Comparison of ENCODE assay signal across 8 cellular contexts in the genomic region with DNA sequence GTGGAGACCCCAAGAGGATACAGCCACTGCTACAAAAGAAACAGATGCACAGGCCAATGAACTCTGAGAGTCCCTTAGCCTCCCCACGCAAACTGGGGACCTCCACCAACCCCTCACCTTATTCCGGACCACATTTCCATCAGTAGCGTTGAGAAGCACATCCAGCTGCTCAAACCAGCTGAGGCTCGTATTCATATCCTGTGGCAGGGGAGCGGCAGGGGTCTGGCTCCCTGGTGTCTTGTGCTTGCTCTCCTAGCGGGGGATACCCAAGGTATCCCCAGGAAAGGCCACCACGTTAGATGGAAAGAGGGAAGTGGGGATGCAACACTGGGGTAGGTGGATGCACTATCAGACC. TPM values are rescaled to one million over a fixed set of nuclear protein-coding genes. Genes with fewer than 3 reads are reported as not detected.
DNase-seq lines count a peak whose midpoint lies in the region; ATAC-seq and TF ChIP-seq lines count a peak whose summit lies in the region.

No MANE protein-coding gene starts in this region.

- peak overlapping the region; percentile 90 for H3K27ac Mint-ChIP-seq in CD8-positive, alpha-beta T cell
- H3K27ac Mint-ChIP-seq in H9: peak overlapping the region in 1 of 3 experiments; percentile 92; a peak in 2 of 7 replicates
- H3K27ac Mint-ChIP-seq in activated naive CD8-positive, alpha-beta T cell treated with anti-CD3 and anti-CD28 coated beads for 36 hours: peak overlapping the region; percentile 92

- H4K20me1 ChIP-seq in H9 (ENCODE audit: control insufficient read depth, insufficient read depth, insufficient read length): no peaks in the 10 kb centered on the region

- H3K4me3 Mint-ChIP-seq in CD8-positive, alpha-beta T cell: peak overlapping the region; percentile 93
- H3K4me3 Mint-ChIP-seq in H9: peak overlapping the region; percentile 92 to 96
- H3K4me3 Mint-ChIP-seq in activated naive CD8-positive, alpha-beta T cell treated with anti-CD3 and anti-CD28 coated beads for 36 hours: peak overlapping the region; percentile 85

- POLR2A ChIA-PET in CD8-positive, alpha-beta T cell (lab: Charles Lee): interaction anchor here (0.5 to 2.2 kb wide), 16 partner anchors 8 to 804 kb away, joined by 3 to 27 read pairs (median 5); a partner anchor contains a TSS

- H3K23me2 ChIP-seq in H9 (ENCODE audit: insufficient read length, low read depth, low read length, poor library complexity, severe bottlenecking): peaks cover 6% of the 10 kb centered on the region

- no peak overlapping the region for H3K18ac ChIP-seq in H9 (ENCODE audit: insufficient read length, low read depth, low read length)

- H4K8ac ChIP-seq in H9 (replicated peaks; ENCODE audit: insufficient read length, low read depth, low read length): no peak overlapping the region

- H3K36me3 ChIP-seq in CD8-positive, alpha-beta T cell (ENCODE audit: insufficient read depth, low read length): no peaks in the 10 kb centered on the region
- no peaks in the 10 kb centered on the region for H3K36me3 ChIP-seq in kidney epithelial cell (ENCODE audit: control insufficient read depth, insufficient read depth, low read length)
- no peaks in the 10 kb centered on the region for H3K36me3 ChIP-seq in thoracic aorta

- peak overlapping the region; percentile 59 for H3K4me3 ChIP-seq in CD8-positive, alpha-beta T cell (ENCODE audit: low read depth, low read length)
- H3K4me3 ChIP-seq in kidney epithelial cell (ENCODE audit: low read depth, low read length) (peak overlapping the region; percentile 46), thoracic aorta (peak overlapping the region; percentile 81)

- peaks cover 27% of the 10 kb centered on the region for H3K36me3 Mint-ChIP-seq in CD8-positive, alpha-beta T cell
- H3K36me3 Mint-ChIP-seq in H9 (ENCODE audit: insufficient read depth in 1 of 3, low read depth in 3 of 3): peaks cover 2 to 13% (median 9%) of the 10 kb centered on the region in 3 experiments; a peak in 6 of 7 replicates
- peaks cover 2% of the 10 kb centered on the region for H3K36me3 Mint-ChIP-seq in activated naive CD8-positive, alpha-beta T cell treated with anti-CD3 and anti-CD28 coated beads for 36 hours

- WGBS in H9 (ENCODE audit: extremely low coverage, insufficient read length, low lambda C conversion rate): no CpG with 5 or more reads among the region's 7 CpGs

- intact Hi-C loops in CD8-positive, alpha-beta T cell (cut with DNase I, micrococcal nuclease): no loop called here

- H2BK12ac ChIP-seq in H9 (ENCODE audit: insufficient read length, low read depth, low read length): no peak overlapping the region

- no peaks in the 10 kb centered on the region for H3K27me3 Mint-ChIP-seq in CD8-positive, alpha-beta T cell (ENCODE audit: low read depth)
- H3K27me3 Mint-ChIP-seq in H9 (ENCODE audit: low read depth): no peaks in the 10 kb centered on the region; the same call in 1 of the 2 replicates
- no peaks in the 10 kb centered on the region for H3K27me3 Mint-ChIP-seq in activated naive CD8-positive, alpha-beta T cell treated with anti-CD3 and anti-CD28 coated beads for 36 hours

- H3K23ac ChIP-seq in H9 (ENCODE audit: insufficient read length, low read depth, low read length): no peak overlapping the region

- H3K9me3 ChIP-seq in CD8-positive, alpha-beta T cell (ENCODE audit: low read length): no peaks in the 10 kb centered on the region
- H3K9me3 ChIP-seq in H9 (ENCODE audit: control insufficient read depth, low read depth, low read length) (no peaks in the 10 kb centered on the region), thoracic aorta (no peaks in the 10 kb centered on the region)

- peak overlapping the region; percentile 39 for H3K27ac ChIP-seq in CD8-positive, alpha-beta T cell (ENCODE audit: low read depth, low read length)
- H3K27ac ChIP-seq in H9 (ENCODE audit: insufficient read length, low read depth, low read length) (no peak overlapping the region), thoracic aorta (no peak overlapping the region)

- H3K27me3 ChIP-seq in CD8-positive, alpha-beta T cell (ENCODE audit: insufficient read depth, low read length): no peaks in the 10 kb centered on the region
- H3K27me3 ChIP-seq in H9 (ENCODE audit: insufficient read depth, low read length): no peaks in the 10 kb centered on the region
- H3K27me3 ChIP-seq in kidney epithelial cell (ENCODE audit: control insufficient read depth, insufficient read depth, low read length): no peaks in the 10 kb centered on the region
- no peaks in the 10 kb centered on the region for H3K27me3 ChIP-seq in thoracic aorta (replicated peaks; ENCODE audit: insufficient read depth)

- no peak for TF ChIP-seq CTCF in CD8-positive, alpha-beta T cell (IDR thresholded peaks at IDR 0.05)
- no peak for TF ChIP-seq CTCF in H9 (conservative IDR thresholded peaks at IDR 0.05)
- no peak for TF ChIP-seq CTCF in kidney epithelial cell (IDR thresholded peaks at IDR 0.05; ENCODE audit: insufficient read depth, low read length, poor library complexity, severe bottlenecking)
- no peak for TF ChIP-seq CTCF in thoracic aorta (IDR thresholded peaks at IDR 0.05)

- DNase-seq in CD8-positive, alpha-beta T cell: peak in 1 of 7 experiments; percentile 55
- DNase-seq in H9 (no peak), kidney epithelial cell (ENCODE audit: low read depth) (no peak), thoracic aorta (ENCODE audit: low spot score) (no peak), HK-2 (ENCODE audit: unreplicated experiment) (no peak), NCI-H1092 treated with DMSO at 0.1 percent for 48 hours (lab: John Stamatoyannopoulos, UW) (no peak)
- peak; percentile 19 for DNase-seq in activated naive CD8-positive, alpha-beta T cell treated with anti-CD3 and anti-CD28 coated beads for 36 hours

- no peak overlapping the region for H2BK5ac ChIP-seq in H9 (ENCODE audit: insufficient read length, low read length)

- no peak overlapping the region for H4K91ac ChIP-seq in H9 (ENCODE audit: insufficient read length, low read depth, low read length)

- H3K9me3 Mint-ChIP-seq in CD8-positive, alpha-beta T cell: no peaks in the 10 kb centered on the region
- H3K9me3 Mint-ChIP-seq in H9: peaks cover 8 to 12% of the 10 kb centered on the region in 2 experiments; a peak in 4 of 5 replicates
- no peaks in the 10 kb centered on the region for H3K9me3 Mint-ChIP-seq in activated naive CD8-positive, alpha-beta T cell treated with anti-CD3 and anti-CD28 coated beads for 36 hours

- no peak overlapping the region for H2BK20ac ChIP-seq in H9 (ENCODE audit: low read depth, low read length, poor library complexity, severe bottlenecking)

- no peak overlapping the region for H2AK5ac ChIP-seq in H9 (ENCODE audit: insufficient read length, low read length)

- H3K4me2 ChIP-seq in H9 (ENCODE audit: insufficient read depth, insufficient read length, low read length): peak overlapping the region; percentile 94

- no peaks in the 10 kb centered on the region for H3K79me1 ChIP-seq in H9 (ENCODE audit: insufficient read depth, low read depth, low read length, poor library complexity, severe bottlenecking)

- no peak overlapping the region for H3K56ac ChIP-seq in H9 (ENCODE audit: insufficient read length, low read depth, low read length)

- no peak overlapping the region for H3K14ac ChIP-seq in H9 (ENCODE audit: insufficient read depth, low read length)

- peaks cover 20% of the 10 kb centered on the region for H3K4me1 ChIP-seq in CD8-positive, alpha-beta T cell (ENCODE audit: insufficient read depth, low read length)
- H3K4me1 ChIP-seq in H9 (ENCODE audit: insufficient read depth, low read length): peaks cover 8% of the 10 kb centered on the region
- peaks cover 10 to 18% of the 10 kb centered on the region in 2 donors for H3K4me1 ChIP-seq in thoracic aorta (ENCODE audit: control insufficient read depth in 1 of 2, low read depth in 2 of 2)

- H2BK15ac ChIP-seq in H9 (ENCODE audit: low read depth, low read length): no peak overlapping the region

- CTCF ChIA-PET in CD8-positive, alpha-beta T cell (lab: Charles Lee): interaction anchor here (0.9 to 4.1 kb wide), 7 partner anchors 9 to 770 kb away, joined by 3 to 24 read pairs (median 14); a partner anchor contains a TSS

- no peak overlapping the region for H3T11ph ChIP-seq in H9 (ENCODE audit: low read length)

- H4K5ac ChIP-seq in H9 (ENCODE audit: insufficient read length, low read depth, low read length): no peak overlapping the region

- H3K4ac ChIP-seq in H9 (ENCODE audit: low read depth, low read length): no peak overlapping the region

- no peaks in the 10 kb centered on the region for H3K79me2 ChIP-seq in H9 (ENCODE audit: insufficient read depth, low read length)

- H2AFZ ChIP-seq in H9 (ENCODE audit: low read length): peak overlapping the region; percentile 7

- no peak overlapping the region for H2BK120ac ChIP-seq in H9 (ENCODE audit: low read depth, low read length, poor library complexity, severe bottlenecking)

- peaks cover 37% of the 10 kb centered on the region for H3K4me1 Mint-ChIP-seq in CD8-positive, alpha-beta T cell (ENCODE audit: low read depth)
- H3K4me1 Mint-ChIP-seq in H9: peaks cover 20 to 28% of the 10 kb centered on the region in 2 experiments
- H3K4me1 Mint-ChIP-seq in activated naive CD8-positive, alpha-beta T cell treated with anti-CD3 and anti-CD28 coated beads for 36 hours: peaks cover 23% of the 10 kb centered on the region

- ATAC-seq in CD8-positive, alpha-beta T cell: no peak
- no peak for ATAC-seq in thoracic aorta (ENCODE audit: insufficient number of reproducible peaks, low FRiP score, low read depth)
- ATAC-seq in GM21529 (IDR thresholded peaks at IDR 0.05; ENCODE audit: unreplicated experiment): no peak

- H3K9ac ChIP-seq in H9 (ENCODE audit: extremely low read depth, insufficient read length, low read length): peak overlapping the region; percentile 54

RNA-seq across cellular contexts. Expression of a gene that starts 0.5 kb away (rescaled TPM):
- 1 to 10 TPM; 3.9 to 4.7 TPM for total RNA-seq in CD8-positive, alpha-beta T cell
- total RNA-seq in H9 (2021) (1.4 and 2.4 TPM in 2 replicates), kidney epithelial cell (3.4 and 3.8 TPM in 2 replicates), thoracic aorta (1 to 10 TPM; 1.3 to 1.9 TPM)
- 1 to 10 TPM; 5.2 to 5.5 TPM for total RNA-seq in activated naive CD8-positive, alpha-beta T cell treated with anti-CD3 and anti-CD28 coated beads for 36 hours

RNA-seq across cellular contexts. Expression of a gene that starts 0.7 kb away (rescaled TPM):
- total RNA-seq in CD8-positive, alpha-beta T cell: under 1 TPM; 0.14 to 0.30 TPM
- total RNA-seq in H9 (2021) (11.9 and 12.8 TPM in 2 replicates), kidney epithelial cell (7.6 and 8.2 TPM in 2 replicates), thoracic aorta (1 to 10 TPM; 1.4 to 1.5 TPM)
- total RNA-seq in activated naive CD8-positive, alpha-beta T cell treated with anti-CD3 and anti-CD28 coated beads for 36 hours: 10 to 100 TPM; 10.3 to 10.5 TPM

RNA-seq across cellular contexts. Expression of a gene that starts 8.4 kb away (rescaled TPM):
- total RNA-seq in CD8-positive, alpha-beta T cell: 1 to 10 TPM; 4.6 to 5.8 TPM
- total RNA-seq in H9 (2021) (6.2 and 7.2 TPM in 2 replicates), kidney epithelial cell (2.1 and 2.5 TPM in 2 replicates), thoracic aorta (1 to 10 TPM; 3.5 to 7.6 TPM)
- total RNA-seq in activated naive CD8-positive, alpha-beta T cell treated with anti-CD3 and anti-CD28 coated beads for 36 hours: 1 to 10 TPM; 2.4 to 2.9 TPM

RNA-seq across cellular contexts. Expression of a gene that starts 22.3 kb away (rescaled TPM):
- 10 to 100 TPM; 20.4 to 27.0 TPM for total RNA-seq in CD8-positive, alpha-beta T cell
- total RNA-seq in H9 (2021) (1,003 and 1,011 TPM in 2 replicates), kidney epithelial cell (242 and 298 TPM in 2 replicates), thoracic aorta (100 to 1,000 TPM; 196 to 246 TPM)
- 100 to 1,000 TPM; 746 to 755 TPM for total RNA-seq in activated naive CD8-positive, alpha-beta T cell treated with anti-CD3 and anti-CD28 coated beads for 36 hours

RNA-seq across cellular contexts. Expression of a gene that starts 51.2 kb away (rescaled TPM):
- total RNA-seq in CD8-positive, alpha-beta T cell: 10 to 100 TPM; 27.2 to 31.9 TPM
- total RNA-seq in H9 (2021) (286 and 311 TPM in 2 replicates), kidney epithelial cell (137 and 158 TPM in 2 replicates), thoracic aorta (100 to 1,000 TPM in 1 of 2 donors, 10 to 100 TPM in 1; 35.3 to 130 TPM)
- 100 to 1,000 TPM; 181 to 203 TPM for total RNA-seq in activated naive CD8-positive, alpha-beta T cell treated with anti-CD3 and anti-CD28 coated beads for 36 hours
